32 cellular contexts compared by ENCODE assay signal in genomic region chr7:94080551-94080950, GRCh38.
"Had no signal": no experiment of that assay in that cellular context is flagged by ENCODE, and none has a peak within 500 bp of the region (broad histone marks: within the 10 kb centered on the region; RNA-seq: fewer than 3 reads in every experiment).

No MANE protein-coding gene starts in this region.

- H2AFZ ChIP-seq: PC-9 had no signal

- DNase-seq: activated CD4-positive, alpha-beta T cell treated with anti-CD3 and anti-CD28 coated beads for 1 hour; activated CD4-positive, alpha-beta T cell treated with anti-CD3 and anti-CD28 coated beads for 48 hours; activated CD4-positive, CD25-positive, alpha-beta regulatory T cell; activated CD8-positive, alpha-beta T cell treated with anti-CD3 and anti-CD28 coated beads for 36 hours; activated effector memory CD4-positive, alpha-beta T cell treated with anti-CD3 and anti-CD28 coated beads, Interleukin-2, amount 50 U/mL, for 16 hours; activated naive CD4-positive, alpha-beta T cell; activated naive CD8-positive, alpha-beta T cell treated with anti-CD3 and anti-CD28 coated beads, Interleukin-2, amount 10 ng/mL, durations not matched to agents 7 days and 5 days; activated T-cell treated with anti-CD3 and anti-CD28 coated beads, Interleukin-2, amount 50 U/mL, for 1 hour; activated T-cell treated with anti-CD3 and anti-CD28 coated beads, Interleukin-2, amount 50 U/mL, for 72 hours; brain microvascular endothelial cell; central memory CD4-positive, alpha-beta T cell; Kasumi-1; KG1; MM.1S; MV-4-11; NCI-H1092; NCI-H1436 treated with DMSO at 0.1 percent for 48 hours; NCI-H1694 treated with DMSO at 0.1 percent for 48 hours; NCI-H2029; NCI-H345; NCI-H510A; NCI-H526; NCI-H82; NK-92 treated with Interleukin-12 subunit alpha and Interleukin-12 subunit beta, amount 100 ng/mL, for 24 hours; PC-9; Right ventricle myocardium superior; T1000; WERI-Rb-1 had no signal

- FAIRE-seq: RCC 7860 had no signal

- H3K27me3 ChIP-seq: brain microvascular endothelial cell had no signal

- H3K9me3 Mint-ChIP-seq: activated CD8-positive, alpha-beta T cell treated with anti-CD3 and anti-CD28 coated beads for 36 hours; activated naive CD4-positive, alpha-beta T cell treated with anti-CD3 and anti-CD28 coated beads, Interleukin-2, amount 50 U/mL, for 24 hours; activated naive CD8-positive, alpha-beta T cell treated with anti-CD3 and anti-CD28 coated beads, Interleukin-2, amount 10 ng/mL, durations not matched to agents 7 days and 5 days; activated T-cell treated with anti-CD3 and anti-CD28 coated beads, Interleukin-2, amount 50 U/mL, for 72 hours; activated T-helper 17 cell treated with anti-CD3 and anti-CD28 coated beads, Interleukin-2, amount 50 U/mL, for 72 hours had no signal

- H3K4me1 Mint-ChIP-seq: activated naive CD4-positive, alpha-beta T cell treated with anti-CD3 and anti-CD28 coated beads, Interleukin-2, amount 50 U/mL, for 24 hours; activated naive CD8-positive, alpha-beta T cell treated with anti-CD3 and anti-CD28 coated beads, Interleukin-2, amount 10 ng/mL, durations not matched to agents 7 days and 5 days; activated T-helper 17 cell treated with anti-CD3 and anti-CD28 coated beads, Interleukin-2, amount 50 U/mL, for 72 hours had no signal

- H3K27ac Mint-ChIP-seq: activated CD8-positive, alpha-beta T cell treated with anti-CD3 and anti-CD28 coated beads for 36 hours; activated naive CD4-positive, alpha-beta T cell treated with anti-CD3 and anti-CD28 coated beads, Interleukin-2, amount 50 U/mL, for 24 hours; activated naive CD8-positive, alpha-beta T cell treated with anti-CD3 and anti-CD28 coated beads, Interleukin-2, amount 10 ng/mL, durations not matched to agents 7 days and 5 days; activated T-cell treated with anti-CD3 and anti-CD28 coated beads, Interleukin-2, amount 50 U/mL, for 72 hours; activated T-helper 17 cell treated with anti-CD3 and anti-CD28 coated beads, Interleukin-2, amount 50 U/mL, for 72 hours had no signal

- H3K36me3 Mint-ChIP-seq: activated naive CD4-positive, alpha-beta T cell treated with anti-CD3 and anti-CD28 coated beads, Interleukin-2, amount 50 U/mL, for 24 hours; activated naive CD8-positive, alpha-beta T cell treated with anti-CD3 and anti-CD28 coated beads, Interleukin-2, amount 10 ng/mL, durations not matched to agents 7 days and 5 days had no signal

- H3K4me3 Mint-ChIP-seq: activated CD8-positive, alpha-beta T cell treated with anti-CD3 and anti-CD28 coated beads for 36 hours; activated naive CD4-positive, alpha-beta T cell treated with anti-CD3 and anti-CD28 coated beads, Interleukin-2, amount 50 U/mL, for 24 hours; activated naive CD8-positive, alpha-beta T cell treated with anti-CD3 and anti-CD28 coated beads, Interleukin-2, amount 10 ng/mL, durations not matched to agents 7 days and 5 days; activated T-cell treated with anti-CD3 and anti-CD28 coated beads, Interleukin-2, amount 50 U/mL, for 72 hours; activated T-helper 17 cell treated with anti-CD3 and anti-CD28 coated beads, Interleukin-2, amount 50 U/mL, for 72 hours had no signal

- H3K27me3 Mint-ChIP-seq: activated naive CD4-positive, alpha-beta T cell treated with anti-CD3 and anti-CD28 coated beads, Interleukin-2, amount 50 U/mL, for 24 hours had no signal

- H3K4me2 ChIP-seq: PC-9 had no signal

- H3K27ac ChIP-seq: brain microvascular endothelial cell, PC-9, SK-N-MC, WERI-Rb-1 had no signal

- H3K4me3 ChIP-seq: PC-9, SK-N-MC had no signal

- H3K36me3 ChIP-seq: brain microvascular endothelial cell, WERI-Rb-1 had no signal
